18 cellular contexts compared by ENCODE assay signal in the genomic region with DNA sequence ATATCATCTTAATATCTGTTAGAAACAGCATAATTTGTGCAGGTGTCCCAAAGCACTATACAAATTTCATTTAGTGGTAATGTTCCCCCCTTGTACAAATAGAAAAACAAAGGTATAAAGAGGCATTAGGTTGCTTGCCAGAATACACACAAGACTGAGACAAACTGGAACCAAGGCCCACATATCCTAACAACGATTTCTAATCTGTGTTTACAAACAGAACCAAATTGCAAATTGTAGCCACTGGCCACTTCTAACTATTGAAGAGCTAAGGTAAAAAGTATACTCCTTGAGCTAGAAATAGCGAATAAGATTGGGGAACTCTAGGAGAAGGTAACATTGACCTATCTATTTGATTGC.
DNase-seq lines count a peak whose midpoint lies in the region; ATAC-seq and TF ChIP-seq lines count a peak whose summit lies in the region.
"Had no signal": no experiment of that assay in that cellular context is flagged by ENCODE, and none has a peak within 500 bp of the region (broad histone marks: within the 10 kb centered on the region; RNA-seq: fewer than 3 reads in every experiment).

No MANE protein-coding gene starts in this region.

- H3K36me3 Mint-ChIP-seq in nephron progenitor cell (ENCODE audit: low read depth), result no peaks in the 10 kb centered on the region
- H3K36me3 Mint-ChIP-seq: CD8-positive, alpha-beta T cell had no signal

- peak overlapping the region; percentile 68 for H3K27ac Mint-ChIP-seq in nephron progenitor cell
- H3K27ac Mint-ChIP-seq: CD8-positive, alpha-beta T cell had no signal

- BruUV-seq in PC-3 (replicated peaks; lab: Mats Ljungman, UMichigan), result no TSS peak

- peaks cover 22% of the 10 kb centered on the region for H3K4me1 Mint-ChIP-seq in nephron progenitor cell

- H3K27me3 Mint-ChIP-seq in nephron progenitor cell (ENCODE audit: low read depth, poor library complexity), result no peaks in the 10 kb centered on the region

- H3K9me2 ChIP-seq in PC-3 (replicated peaks; ENCODE audit: low read length), result no peaks in the 10 kb centered on the region

- no peak overlapping the region for H3K4me3 Mint-ChIP-seq in nephron progenitor cell
- H3K4me3 Mint-ChIP-seq: CD8-positive, alpha-beta T cell had no signal

- peak overlapping the region; percentile 74 for H3K27ac ChIP-seq in PC-3 (ENCODE audit: low read length)
- H3K27ac ChIP-seq: brain microvascular endothelial cell, tibial artery had no signal

- H3K79me2 ChIP-seq in PC-3 (ENCODE audit: low read length), result no peaks in the 10 kb centered on the region

- intact Hi-C loops in PC-3 (cut with micrococcal nuclease), result no loop called here

- H3K27me3 ChIP-seq in PC-3 (ENCODE audit: low read length), result no peaks in the 10 kb centered on the region
- H3K27me3 ChIP-seq: brain microvascular endothelial cell, tibial artery had no signal

- no peak overlapping the region for H3K4me3 ChIP-seq in PC-3 (ENCODE audit: low read length)
- H3K4me3 ChIP-seq: skin epidermis, tibial artery had no signal

- DNase-seq in DMS79 treated with DMSO at 0.1 percent for 48 hours (lab: John Stamatoyannopoulos, UW), result peak; percentile 97
- DNase-seq in NCI-H146 treated with DMSO at 0.1 percent for 48 hours (lab: John Stamatoyannopoulos, UW; ENCODE audit: unreplicated experiment), result peak; percentile 81
- no peak for DNase-seq in PC-3
- no peak for DNase-seq in nephron progenitor cell
- DNase-seq in HuH-7.5 (ENCODE audit: low spot score), result no peak
- DNase-seq in amniotic stem cell (lab: John Stamatoyannopoulos, UW), result no peak
- DNase-seq: activated CD4-positive, alpha-beta T cell treated with anti-CD3 and anti-CD28 coated beads for 48 hours; activated effector memory CD4-positive, alpha-beta T cell treated with Interleukin-2 at 50 U/mL for 16 hours; brain microvascular endothelial cell; CD8-positive, alpha-beta T cell; KG1; left ventricle myocardium superior; SIG-M5; stimulated activated CD4-positive, alpha-beta T cell treated with anti-CD3 and anti-CD28 coated beads, Interleukin-2, amount 100 ng/mL, for 24 hours; stimulated activated naive CD4-positive, alpha-beta T cell; tibial artery had no signal

- H3F3A ChIP-seq in PC-3 (ENCODE audit: low read length, unreplicated experiment), result no peaks in the 10 kb centered on the region

- no peaks in the 10 kb centered on the region for H3K9me3 ChIP-seq in PC-3 (ENCODE audit: low read length)
- H3K9me3 ChIP-seq: tibial artery had no signal

- TF ChIP-seq CTCF in PC-3 (conservative IDR thresholded peaks at IDR 0.05; ENCODE audit: low read depth, low read length) (no peak), nephron progenitor cell (IDR thresholded peaks at IDR 0.05) (no peak)

- no peaks in the 10 kb centered on the region for H3K36me3 ChIP-seq in PC-3 (ENCODE audit: low read depth, low read length)
- H3K36me3 ChIP-seq: brain microvascular endothelial cell, tibial artery had no signal

- POLR2A ChIA-PET in PC-3 (lab: Charles Lee; ENCODE audit: unreplicated experiment), result no interaction called here

- ATAC-seq in PC-3, result no peak
- ATAC-seq in HG03135 (IDR thresholded peaks at IDR 0.05; ENCODE audit: unreplicated experiment), result no peak
- ATAC-seq: CD8-positive, alpha-beta T cell; left ventricle myocardium superior had no signal

- no peak overlapping the region for H3K4me2 ChIP-seq in PC-3 (ENCODE audit: low read length)

- CTCF ChIA-PET in PC-3 (lab: Charles Lee), result no interaction called here

- H3K9ac ChIP-seq in PC-3 (ENCODE audit: low read length), result no peak overlapping the region

- H2AFZ ChIP-seq in PC-3 (ENCODE audit: low read length), result no peak overlapping the region

- no peaks in the 10 kb centered on the region for H4K20me1 ChIP-seq in PC-3 (ENCODE audit: low read length)

- H3K9me3 Mint-ChIP-seq in nephron progenitor cell, result peaks cover 5% of the 10 kb centered on the region

- peaks cover 36% of the 10 kb centered on the region for H3K4me1 ChIP-seq in PC-3 (ENCODE audit: insufficient read depth, low read length)
- H3K4me1 ChIP-seq: tibial artery had no signal

Comparison
In these comparisons a context has a peak if more than half of its experiments do, and no peak if none do; other contexts are left out.
1. DNase-seq: peak in DMS79 treated with DMSO at 0.1 percent for 48 hours (single experiment) and NCI-H146 treated with DMSO at 0.1 percent for 48 hours (single experiment); none in PC-3 (single experiment), nephron progenitor cell (single experiment), HuH-7.5 (single experiment) and amniotic stem cell (single experiment).